In genomic region chr4:8247047-8247930, GRCh38 we compare ENCODE assay signal across 1 cellular context.
TF ChIP-seq lines count a peak whose summit lies in the region.

No MANE protein-coding gene starts in this region.

TF ChIP-seq in HepG2, 621 proteins besides CTCF, POLR2A, EP300 and RAD21 (continued from another document and continues in another):
- TF ChIP-seq CHCHD3 (CRISPR knock-in tag; IDR thresholded peaks at IDR 0.05) (no peak), PHF21A (CRISPR knock-in tag; IDR thresholded peaks at IDR 0.05) (peak; percentile 62; the same call in 1 of the 2 replicates), NPAS2 (CRISPR knock-in tag; IDR thresholded peaks at IDR 0.05; ENCODE audit: borderline replicate concordance) (no peak), PBX2 (CRISPR knock-in tag; IDR thresholded peaks at IDR 0.05) (no peak), ZNF687 (CRISPR knock-in tag; IDR thresholded peaks at IDR 0.05) (peak; percentile 76), TBX2 (CRISPR knock-in tag; IDR thresholded peaks at IDR 0.05; ENCODE audit: borderline replicate concordance) (no peak), CENPX (CRISPR knock-in tag; IDR thresholded peaks at IDR 0.05) (no peak), NCOA2 (CRISPR knock-in tag; IDR thresholded peaks at IDR 0.05) (peak; percentile 27; the same call in 1 of the 2 replicates), PCBP2 (optimal IDR thresholded peaks at IDR 0.05; ENCODE audit: low read depth, low read length, poor library complexity, severe bottlenecking) (no peak), ERF (CRISPR knock-in tag; IDR thresholded peaks at IDR 0.05) (0 out of 2 replicates have a peak, but pooled peaks have one; percentile 24), SKIL (CRISPR knock-in tag; IDR thresholded peaks at IDR 0.05; ENCODE audit: borderline replicate concordance) (peak; percentile 92), RARG (CRISPR knock-in tag; IDR thresholded peaks at IDR 0.05; ENCODE audit: low read depth) (no peak), ZNF562 (CRISPR knock-in tag; IDR thresholded peaks at IDR 0.05; ENCODE audit: borderline replicate concordance) (no peak), ZMYM2 (CRISPR knock-in tag; IDR thresholded peaks at IDR 0.05) (no peak), ZNF143 (CRISPR knock-in tag; IDR thresholded peaks at IDR 0.05) (no peak), POGZ (CRISPR knock-in tag; IDR thresholded peaks at IDR 0.05) (no peak), ZSCAN20 (CRISPR knock-in tag; IDR thresholded peaks at IDR 0.05; ENCODE audit: borderline replicate concordance) (no peak), HNRNPK (IDR thresholded peaks at IDR 0.05; ENCODE audit: low read depth, low read length, poor library complexity, severe bottlenecking) (no peak), ZNF777 (CRISPR knock-in tag; IDR thresholded peaks at IDR 0.05) (no peak), ZNF280D (CRISPR knock-in tag; IDR thresholded peaks at IDR 0.05) (no peak), GATAD2A (CRISPR knock-in tag; IDR thresholded peaks at IDR 0.05) (peak; percentile 26), JUND (CRISPR knock-in tag; IDR thresholded peaks at IDR 0.05) (no peak), CBX2 (IDR thresholded peaks at IDR 0.05; ENCODE audit: low read depth, low read length) (no peak), CBX2 (CRISPR knock-in tag; IDR thresholded peaks at IDR 0.05; ENCODE audit: low read depth) (0 out of 2 replicates have a peak, but pooled peaks have one; percentile 35), HOXD1 (CRISPR knock-in tag; IDR thresholded peaks at IDR 0.05) (no peak), SIX4 (CRISPR knock-in tag; IDR thresholded peaks at IDR 0.05) (no peak), CREM (IDR thresholded peaks at IDR 0.05) (0 out of 2 replicates have a peak, but pooled peaks have one; percentile 11), CREM (CRISPR knock-in tag; IDR thresholded peaks at IDR 0.05) (no peak), GMEB2 (CRISPR knock-in tag; IDR thresholded peaks at IDR 0.05; ENCODE audit: low read depth) (no peak), SCMH1 (CRISPR knock-in tag; IDR thresholded peaks at IDR 0.05; ENCODE audit: borderline replicate concordance) (no peak), ZNF577 (CRISPR knock-in tag; IDR thresholded peaks at IDR 0.05; ENCODE audit: borderline replicate concordance, low read depth) (no peak), FOSL2 (CRISPR knock-in tag; IDR thresholded peaks at IDR 0.05) (peak; percentile 25; the same call in 1 of the 2 replicates), ZNF605 (CRISPR knock-in tag; IDR thresholded peaks at IDR 0.05) (no peak), KLF11 (CRISPR knock-in tag; IDR thresholded peaks at IDR 0.05) (no peak), SMAD9 (CRISPR knock-in tag; IDR thresholded peaks at IDR 0.05) (no peak), PCBP1 (IDR thresholded peaks at IDR 0.05; ENCODE audit: borderline replicate concordance, low read depth, low read length) (no peak), ZBTB42 (CRISPR knock-in tag; IDR thresholded peaks at IDR 0.05) (no peak), U2AF2 (IDR thresholded peaks at IDR 0.05; ENCODE audit: low read depth, low read length) (no peak), RBAK (CRISPR knock-in tag; IDR thresholded peaks at IDR 0.05) (no peak; the same call in 1 of the 2 replicates), NFE2L2 (IDR thresholded peaks at IDR 0.05; ENCODE audit: low read length) (no peak)
- TF ChIP-seq, protein P1, sequence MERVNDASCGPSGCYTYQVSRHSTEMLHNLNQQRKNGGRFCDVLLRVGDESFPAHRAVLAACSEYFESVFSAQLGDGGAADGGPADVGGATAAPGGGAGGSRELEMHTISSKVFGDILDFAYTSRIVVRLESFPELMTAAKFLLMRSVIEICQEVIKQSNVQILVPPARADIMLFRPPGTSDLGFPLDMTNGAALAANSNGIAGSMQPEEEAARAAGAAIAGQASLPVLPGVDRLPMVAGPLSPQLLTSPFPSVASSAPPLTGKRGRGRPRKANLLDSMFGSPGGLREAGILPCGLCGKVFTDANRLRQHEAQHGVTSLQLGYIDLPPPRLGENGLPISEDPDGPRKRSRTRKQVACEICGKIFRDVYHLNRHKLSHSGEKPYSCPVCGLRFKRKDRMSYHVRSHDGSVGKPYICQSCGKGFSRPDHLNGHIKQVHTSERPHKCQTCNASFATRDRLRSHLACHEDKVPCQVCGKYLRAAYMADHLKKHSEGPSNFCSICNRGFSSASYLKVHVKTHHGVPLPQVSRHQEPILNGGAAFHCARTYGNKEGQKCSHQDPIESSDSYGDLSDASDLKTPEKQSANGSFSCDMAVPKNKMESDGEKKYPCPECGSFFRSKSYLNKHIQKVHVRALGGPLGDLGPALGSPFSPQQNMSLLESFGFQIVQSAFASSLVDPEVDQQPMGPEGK (CRISPR knock-in tag; IDR thresholded peaks at IDR 0.05) = peak; percentile 35; the same call in 1 of the 2 replicates
- TF ChIP-seq, protein P2, sequence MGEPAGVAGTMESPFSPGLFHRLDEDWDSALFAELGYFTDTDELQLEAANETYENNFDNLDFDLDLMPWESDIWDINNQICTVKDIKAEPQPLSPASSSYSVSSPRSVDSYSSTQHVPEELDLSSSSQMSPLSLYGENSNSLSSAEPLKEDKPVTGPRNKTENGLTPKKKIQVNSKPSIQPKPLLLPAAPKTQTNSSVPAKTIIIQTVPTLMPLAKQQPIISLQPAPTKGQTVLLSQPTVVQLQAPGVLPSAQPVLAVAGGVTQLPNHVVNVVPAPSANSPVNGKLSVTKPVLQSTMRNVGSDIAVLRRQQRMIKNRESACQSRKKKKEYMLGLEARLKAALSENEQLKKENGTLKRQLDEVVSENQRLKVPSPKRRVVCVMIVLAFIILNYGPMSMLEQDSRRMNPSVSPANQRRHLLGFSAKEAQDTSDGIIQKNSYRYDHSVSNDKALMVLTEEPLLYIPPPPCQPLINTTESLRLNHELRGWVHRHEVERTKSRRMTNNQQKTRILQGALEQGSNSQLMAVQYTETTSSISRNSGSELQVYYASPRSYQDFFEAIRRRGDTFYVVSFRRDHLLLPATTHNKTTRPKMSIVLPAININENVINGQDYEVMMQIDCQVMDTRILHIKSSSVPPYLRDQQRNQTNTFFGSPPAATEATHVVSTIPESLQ (CRISPR knock-in tag; conservative IDR thresholded peaks at IDR 0.05) = no peak
- TF ChIP-seq, protein P3, sequence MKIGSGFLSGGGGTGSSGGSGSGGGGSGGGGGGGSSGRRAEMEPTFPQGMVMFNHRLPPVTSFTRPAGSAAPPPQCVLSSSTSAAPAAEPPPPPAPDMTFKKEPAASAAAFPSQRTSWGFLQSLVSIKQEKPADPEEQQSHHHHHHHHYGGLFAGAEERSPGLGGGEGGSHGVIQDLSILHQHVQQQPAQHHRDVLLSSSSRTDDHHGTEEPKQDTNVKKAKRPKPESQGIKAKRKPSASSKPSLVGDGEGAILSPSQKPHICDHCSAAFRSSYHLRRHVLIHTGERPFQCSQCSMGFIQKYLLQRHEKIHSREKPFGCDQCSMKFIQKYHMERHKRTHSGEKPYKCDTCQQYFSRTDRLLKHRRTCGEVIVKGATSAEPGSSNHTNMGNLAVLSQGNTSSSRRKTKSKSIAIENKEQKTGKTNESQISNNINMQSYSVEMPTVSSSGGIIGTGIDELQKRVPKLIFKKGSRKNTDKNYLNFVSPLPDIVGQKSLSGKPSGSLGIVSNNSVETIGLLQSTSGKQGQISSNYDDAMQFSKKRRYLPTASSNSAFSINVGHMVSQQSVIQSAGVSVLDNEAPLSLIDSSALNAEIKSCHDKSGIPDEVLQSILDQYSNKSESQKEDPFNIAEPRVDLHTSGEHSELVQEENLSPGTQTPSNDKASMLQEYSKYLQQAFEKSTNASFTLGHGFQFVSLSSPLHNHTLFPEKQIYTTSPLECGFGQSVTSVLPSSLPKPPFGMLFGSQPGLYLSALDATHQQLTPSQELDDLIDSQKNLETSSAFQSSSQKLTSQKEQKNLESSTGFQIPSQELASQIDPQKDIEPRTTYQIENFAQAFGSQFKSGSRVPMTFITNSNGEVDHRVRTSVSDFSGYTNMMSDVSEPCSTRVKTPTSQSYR (CRISPR knock-in tag; IDR thresholded peaks at IDR 0.05; ENCODE audit: borderline replicate concordance) = no peak
- TF ChIP-seq, protein P4, sequence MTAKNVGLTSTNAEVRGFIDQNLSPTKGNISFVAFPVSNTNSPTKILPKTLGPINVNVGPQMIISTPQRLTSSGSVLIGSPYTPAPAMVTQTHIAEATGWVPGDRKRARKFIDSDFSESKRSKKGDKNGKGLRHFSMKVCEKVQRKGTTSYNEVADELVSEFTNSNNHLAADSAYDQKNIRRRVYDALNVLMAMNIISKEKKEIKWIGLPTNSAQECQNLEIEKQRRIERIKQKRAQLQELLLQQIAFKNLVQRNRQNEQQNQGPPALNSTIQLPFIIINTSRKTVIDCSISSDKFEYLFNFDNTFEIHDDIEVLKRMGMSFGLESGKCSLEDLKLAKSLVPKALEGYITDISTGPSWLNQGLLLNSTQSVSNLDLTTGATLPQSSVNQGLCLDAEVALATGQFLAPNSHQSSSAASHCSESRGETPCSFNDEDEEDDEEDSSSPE (CRISPR knock-in tag; IDR thresholded peaks at IDR 0.05) = peak; percentile 48; the same call in 1 of the 2 replicates
